In the genomic region with DNA sequence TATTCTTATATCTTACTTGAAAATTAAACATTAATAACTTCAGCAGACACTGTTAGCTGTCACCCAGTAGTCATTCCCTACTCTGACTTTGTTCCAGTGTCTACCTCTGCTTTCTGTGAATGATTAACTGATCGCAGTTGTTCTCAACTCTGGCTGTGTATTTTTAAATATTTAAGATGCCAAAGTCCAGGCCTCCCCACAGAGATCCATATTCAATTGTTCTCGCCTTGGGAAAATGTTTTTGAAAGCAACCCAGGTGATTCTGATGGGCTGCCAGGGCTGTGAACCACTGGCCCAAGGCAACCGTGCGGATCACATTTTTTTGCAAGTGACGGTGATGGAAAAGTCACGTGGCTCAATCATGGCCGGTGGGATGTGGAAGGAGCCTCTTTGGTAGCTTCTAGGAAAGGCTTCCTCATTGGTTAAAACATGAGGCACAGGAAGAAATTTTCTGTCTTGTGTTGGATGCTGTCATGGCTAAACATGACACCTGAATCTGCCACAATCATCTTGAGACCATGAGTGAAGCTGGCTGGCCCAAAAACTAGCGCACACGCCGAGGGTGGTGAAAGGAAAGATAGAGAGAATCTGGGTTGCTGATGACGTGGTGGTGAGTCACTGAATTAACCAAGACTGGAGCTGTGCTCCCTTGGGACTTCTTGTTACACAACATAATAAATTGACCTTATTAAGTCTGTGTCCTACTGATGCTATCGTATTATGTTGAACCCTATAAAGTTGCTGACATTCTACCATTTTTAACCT, we compare ENCODE assay signal across 8 cellular contexts. TPM values are rescaled to one million over a fixed set of nuclear protein-coding genes. Genes with fewer than 3 reads are reported as not detected.
DNase-seq lines count a peak whose midpoint lies in the region; ATAC-seq and TF ChIP-seq lines count a peak whose summit lies in the region.

No MANE protein-coding gene starts in this region.

- peaks cover 0 to 4% (median 0%) of the 10 kb centered on the region in 5 donors for H3K36me3 Mint-ChIP-seq in naive thymus-derived CD4-positive, alpha-beta T cell

- H3K9me3 ChIP-seq in naive thymus-derived CD4-positive, alpha-beta T cell (ENCODE audit: control insufficient read depth in 2 of 3, low read length in 3 of 3) = no peaks in the 10 kb centered on the region
- H3K9me3 ChIP-seq in OCI-LY7 (ENCODE audit: low read length) = no peaks in the 10 kb centered on the region

- H3K4me3 ChIP-seq in retinal pigment epithelial cell (ENCODE audit: low read length) (no peak overlapping the region), OCI-LY7 (ENCODE audit: low read depth, low read length, poor library complexity, severe bottlenecking) (no peak overlapping the region)
- H3K4me3 ChIP-seq in naive thymus-derived CD4-positive, alpha-beta T cell (ENCODE audit: low read length) = no peak overlapping the region

- H3K4me2 ChIP-seq in OCI-LY7 (ENCODE audit: low read length) = no peak overlapping the region

- peaks cover 0 to 5% (median 0%) of the 10 kb centered on the region in 7 donors for H3K4me1 Mint-ChIP-seq in naive thymus-derived CD4-positive, alpha-beta T cell

- ATAC-seq in esophagus mucosa (peak; percentile 93), HG02840 (IDR thresholded peaks at IDR 0.05; ENCODE audit: low FRiP score, unreplicated experiment) (no peak)
- ATAC-seq in naive thymus-derived CD4-positive, alpha-beta T cell = no peak

- no peak for TF ChIP-seq CTCF in retinal pigment epithelial cell (conservative IDR thresholded peaks at IDR 0.05; ENCODE audit: low read depth, low read length)
- TF ChIP-seq CTCF in OCI-LY7 (conservative IDR thresholded peaks at IDR 0.05; ENCODE audit: low read length) = no peak

- H3K79me2 ChIP-seq in OCI-LY7 (ENCODE audit: insufficient read depth, low read depth, low read length) = no peaks in the 10 kb centered on the region

- DNase-seq in ELR (ENCODE audit: low read depth) (peak; percentile 94), NCI-H69 (lab: John Stamatoyannopoulos, UW) (peak; percentile 68), retinal pigment epithelial cell (ENCODE audit: low read depth) (peak; percentile 17), OCI-LY7 (ENCODE audit: low spot score) (no peak)
- no peak for DNase-seq in naive thymus-derived CD4-positive, alpha-beta T cell
- no peak for DNase-seq in activated CD4-positive, CD25-positive, alpha-beta regulatory T cell (lab: John Stamatoyannopoulos, UW)

- H3K36me3 ChIP-seq in naive thymus-derived CD4-positive, alpha-beta T cell (ENCODE audit: control insufficient read depth in 2 of 3, insufficient read depth in 3 of 3, low read length in 3 of 3) = no peaks in the 10 kb centered on the region
- no peaks in the 10 kb centered on the region for H3K36me3 ChIP-seq in OCI-LY7 (ENCODE audit: insufficient read depth, low read length)

- H3K27me3 Mint-ChIP-seq in naive thymus-derived CD4-positive, alpha-beta T cell = peaks cover 0 to 12% (median 0%) of the 10 kb centered on the region in 5 donors

- no TSS peak for BruUV-seq in OCI-LY7 (replicated peaks; lab: Mats Ljungman, UMichigan)

- H3K4me3 Mint-ChIP-seq in naive thymus-derived CD4-positive, alpha-beta T cell = no peak overlapping the region

- CTCF ChIA-PET in naive thymus-derived CD4-positive, alpha-beta T cell (lab: Charles Lee) = no interaction called here
- CTCF ChIA-PET in OCI-LY7 (lab: Charles Lee; ENCODE audit: unreplicated experiment) = no interaction called here

- peaks cover 0 to 4% (median 0%) of the 10 kb centered on the region in 11 donors for H3K9me3 Mint-ChIP-seq in naive thymus-derived CD4-positive, alpha-beta T cell

- H3K9me2 ChIP-seq in OCI-LY7 (ENCODE audit: insufficient read depth, low read length) = no peaks in the 10 kb centered on the region

- intact Hi-C loops in naive thymus-derived CD4-positive, alpha-beta T cell (cut with micrococcal nuclease) = no loop called here
- intact Hi-C loops in OCI-LY7 (cut with micrococcal nuclease; ENCODE audit: unreplicated experiment) = no loop called here

- POLR2A ChIA-PET in naive thymus-derived CD4-positive, alpha-beta T cell (lab: Charles Lee) = no interaction called here
- POLR2A ChIA-PET in OCI-LY7 (lab: Charles Lee) = no interaction called here

- H3K27ac Mint-ChIP-seq in naive thymus-derived CD4-positive, alpha-beta T cell = no peak overlapping the region

- H3K27me3 ChIP-seq in naive thymus-derived CD4-positive, alpha-beta T cell (ENCODE audit: control insufficient read depth in 2 of 2, insufficient read depth in 2 of 2, low read length in 2 of 2) = no peaks in the 10 kb centered on the region

- H3K27ac ChIP-seq in naive thymus-derived CD4-positive, alpha-beta T cell (ENCODE audit: low read depth, low read length) = no peak overlapping the region
- H3K27ac ChIP-seq in OCI-LY7 (ENCODE audit: low read depth, low read length, poor library complexity, severe bottlenecking) = no peak overlapping the region

- no peaks in the 10 kb centered on the region for H4K20me1 ChIP-seq in OCI-LY7 (ENCODE audit: insufficient read depth, low read length)

- no peak overlapping the region for H2AFZ ChIP-seq in OCI-LY7 (ENCODE audit: low read length)

- H3K4me1 ChIP-seq in naive thymus-derived CD4-positive, alpha-beta T cell (ENCODE audit: control insufficient read depth in 2 of 2, insufficient read depth in 2 of 2, low read length in 2 of 2) = no peaks in the 10 kb centered on the region
- no peaks in the 10 kb centered on the region for H3K4me1 ChIP-seq in OCI-LY7 (ENCODE audit: insufficient read depth, low read length, poor library complexity, severe bottlenecking)

RNA-seq across cellular contexts. Expression of a gene that starts 37.2 kb away (rescaled TPM):
- 30.9 TPM for total RNA-seq in esophagus mucosa
- not detected for total RNA-seq in naive thymus-derived CD4-positive, alpha-beta T cell
- under 1 TPM; 0.10 to 0.31 TPM for polyA plus RNA-seq in naive thymus-derived CD4-positive, alpha-beta T cell
- total RNA-seq in OCI-LY7 (2014; rRNA removed; shearing (Covaris generic)) = not detected in 2 replicates
- total RNA-seq in OCI-LY7 (2022) = not detected in 2 replicates

RNA-seq across cellular contexts. Expression of a gene that starts 43.4 kb away (rescaled TPM):
- total RNA-seq in esophagus mucosa (60.1 TPM), OCI-LY7 (2022) (33.6 and 37.7 TPM in 2 replicates)
- 10 to 100 TPM; 22.3 to 44.5 (median 42.6) TPM for total RNA-seq in naive thymus-derived CD4-positive, alpha-beta T cell
- polyA plus RNA-seq in naive thymus-derived CD4-positive, alpha-beta T cell = 10 to 100 TPM; 85.4 to 96.8 TPM
- 31.1 and 32.0 TPM in 2 replicates for total RNA-seq in OCI-LY7 (2014; rRNA removed; shearing (Covaris generic))

Comparison
In these comparisons a context has a peak if more than half of its experiments do, and no peak if none do; other contexts are left out.
1. DNase-seq: peak in ELR (single experiment), NCI-H69 (single experiment) and retinal pigment epithelial cell (single experiment); none in naive thymus-derived CD4-positive, alpha-beta T cell (0 of 9), OCI-LY7 (single experiment) and activated CD4-positive, CD25-positive, alpha-beta regulatory T cell (0 of 4).
2. RNA of a gene that starts 37.2 kb away (total RNA-seq): 30.9 TPM in esophagus mucosa (single experiment); not detected in naive thymus-derived CD4-positive, alpha-beta T cell and not detected in OCI-LY7; every median in the first group is over 10 times any median in the second.